11 cellular contexts compared by ENCODE assay signal in genomic region chr1:60126733-60127132, GRCh38. TPM values are rescaled to one million over a fixed set of nuclear protein-coding genes. Genes with fewer than 3 reads are reported as not detected.
DNase-seq lines count a peak whose midpoint lies in the region; ATAC-seq and TF ChIP-seq lines count a peak whose summit lies in the region.
"Had no signal": no experiment of that assay in that cellular context is flagged by ENCODE, and none has a peak within 500 bp of the region (broad histone marks: within the 10 kb centered on the region; RNA-seq: fewer than 3 reads in every experiment).

No MANE protein-coding gene starts in this region.

- H3K27ac Mint-ChIP-seq in neural progenitor cell = no peak overlapping the region
- no peak overlapping the region for H3K27ac Mint-ChIP-seq in activated CD8-positive, alpha-beta T cell treated with anti-CD3 and anti-CD28 coated beads, Interleukin-2, amount 10 ng/mL, durations not matched to agents 7 days and 5 days

- TF ChIP-seq CTCF in neural progenitor cell (IDR thresholded peaks at IDR 0.05) = peak; percentile 26

- POLR2A ChIA-PET in activated CD8-positive, alpha-beta T cell treated with anti-CD3 and anti-CD28 coated beads, Interleukin-2, amount 10 ng/mL, durations not matched to agents 7 days and 5 days (lab: Charles Lee) = no interaction called here

- no peak overlapping the region for H3K4me3 Mint-ChIP-seq in neural progenitor cell
- H3K4me3 Mint-ChIP-seq in activated CD8-positive, alpha-beta T cell treated with anti-CD3 and anti-CD28 coated beads, Interleukin-2, amount 10 ng/mL, durations not matched to agents 7 days and 5 days = no peak overlapping the region

- H3K4me3 ChIP-seq in neural progenitor cell = no peak overlapping the region
- H3K4me3 ChIP-seq: pancreas had no signal

- no peak for ATAC-seq in activated CD8-positive, alpha-beta T cell treated with anti-CD3 and anti-CD28 coated beads, Interleukin-2, amount 10 ng/mL, durations not matched to agents 7 days and 5 days
- ATAC-seq: pancreas had no signal

- H3K9me3 ChIP-seq in neural progenitor cell (ENCODE audit: low read depth) = no peaks in the 10 kb centered on the region
- H3K9me3 ChIP-seq: pancreas had no signal

- no peaks in the 10 kb centered on the region for H3K79me2 ChIP-seq in neural progenitor cell (ENCODE audit: low read depth)

- no peaks in the 10 kb centered on the region for H3K4me1 Mint-ChIP-seq in neural progenitor cell
- no peaks in the 10 kb centered on the region for H3K4me1 Mint-ChIP-seq in activated CD8-positive, alpha-beta T cell treated with anti-CD3 and anti-CD28 coated beads, Interleukin-2, amount 10 ng/mL, durations not matched to agents 7 days and 5 days (ENCODE audit: low read depth)

- H3K4me2 ChIP-seq in neural progenitor cell = no peak overlapping the region

- no peaks in the 10 kb centered on the region for H3K27me3 Mint-ChIP-seq in neural progenitor cell (ENCODE audit: insufficient read depth, low read depth)
- no peaks in the 10 kb centered on the region for H3K27me3 Mint-ChIP-seq in activated CD8-positive, alpha-beta T cell treated with anti-CD3 and anti-CD28 coated beads, Interleukin-2, amount 10 ng/mL, durations not matched to agents 7 days and 5 days (ENCODE audit: low read depth)

- no peaks in the 10 kb centered on the region for H4K20me1 ChIP-seq in neural progenitor cell (ENCODE audit: low read depth)

- no peaks in the 10 kb centered on the region for H3K27me3 ChIP-seq in neural progenitor cell
- H3K27me3 ChIP-seq: pancreas had no signal

- H3K9ac ChIP-seq in neural progenitor cell = no peak overlapping the region

- no peaks in the 10 kb centered on the region for H3K4me1 ChIP-seq in neural progenitor cell
- H3K4me1 ChIP-seq: pancreas had no signal

- no peaks in the 10 kb centered on the region for H3K9me3 Mint-ChIP-seq in neural progenitor cell
- H3K9me3 Mint-ChIP-seq in activated CD8-positive, alpha-beta T cell treated with anti-CD3 and anti-CD28 coated beads, Interleukin-2, amount 10 ng/mL, durations not matched to agents 7 days and 5 days (ENCODE audit: insufficient read depth) = no peaks in the 10 kb centered on the region

- CTCF ChIA-PET in activated CD8-positive, alpha-beta T cell treated with anti-CD3 and anti-CD28 coated beads, Interleukin-2, amount 10 ng/mL, durations not matched to agents 7 days and 5 days (lab: Charles Lee) = no interaction called here

- peak; percentile 29 for DNase-seq in DMS53 treated with DMSO at 0.1 percent for 48 hours (lab: John Stamatoyannopoulos, UW; ENCODE audit: unreplicated experiment)
- DNase-seq in NCI-H146 (lab: John Stamatoyannopoulos, UW) = peak; percentile 69
- peak; percentile 7 for DNase-seq in cerebellar cortex (ENCODE audit: low spot score)
- peak; percentile 18 for DNase-seq in neural progenitor cell (ENCODE audit: low spot score)
- no peak for DNase-seq in SKM-1 treated with dmso at 0.1 percent for 144 hours (lab: John Stamatoyannopoulos, UW; ENCODE audit: unreplicated experiment)
- no peak for DNase-seq in activated CD8-positive, alpha-beta T cell treated with anti-CD3 and anti-CD28 coated beads, Interleukin-2, amount 10 ng/mL, durations not matched to agents 7 days and 5 days
- DNase-seq in GF-D8 (lab: John Stamatoyannopoulos, UW) = no peak
- DNase-seq: activated CD4-positive, alpha-beta T cell treated with anti-CD3 and anti-CD28 coated beads for 4 hours; activated T-cell treated with anti-CD3 and anti-CD28 coated beads, Interleukin-2, amount 50 U/mL, for 1 hour; pancreas; substantia nigra had no signal

- H3K36me3 ChIP-seq in neural progenitor cell = no peaks in the 10 kb centered on the region
- H3K36me3 ChIP-seq: pancreas had no signal

- no peak overlapping the region for H2AFZ ChIP-seq in neural progenitor cell (replicated peaks)

- no peaks in the 10 kb centered on the region for H3K36me3 Mint-ChIP-seq in neural progenitor cell
- no peaks in the 10 kb centered on the region for H3K36me3 Mint-ChIP-seq in activated CD8-positive, alpha-beta T cell treated with anti-CD3 and anti-CD28 coated beads, Interleukin-2, amount 10 ng/mL, durations not matched to agents 7 days and 5 days (ENCODE audit: low read depth)

- H3F3A ChIP-seq in neural progenitor cell (ENCODE audit: low read depth) = no peaks in the 10 kb centered on the region

- no peak overlapping the region for H3K27ac ChIP-seq in neural progenitor cell
- H3K27ac ChIP-seq: pancreas had no signal

RNA-seq across cellular contexts. Expression of gene C1orf87, which starts 53.2 kb away (rescaled TPM):
- total RNA-seq in neural progenitor cell (ENCODE audit: low replicate concordance) = not detected in 2 replicates
- not detected for total RNA-seq in activated CD8-positive, alpha-beta T cell treated with anti-CD3 and anti-CD28 coated beads, Interleukin-2, amount 10 ng/mL, durations not matched to agents 7 days and 5 days
- total RNA-seq: pancreas had no signal

Comparison
In these comparisons a context has a peak if more than half of its experiments do, and no peak if none do; other contexts are left out.
1. DNase-seq: peak in DMS53 treated with DMSO at 0.1 percent for 48 hours (single experiment), NCI-H146 (single experiment), cerebellar cortex (single experiment) and neural progenitor cell (single experiment); none in SKM-1 treated with dmso at 0.1 percent for 144 hours (single experiment), activated CD8-positive, alpha-beta T cell treated with anti-CD3 and anti-CD28 coated beads, Interleukin-2, amount 10 ng/mL, durations not matched to agents 7 days and 5 days (single experiment) and GF-D8 (single experiment).